Comparison of ENCODE assay signal across 2 cellular contexts in the genomic region with DNA sequence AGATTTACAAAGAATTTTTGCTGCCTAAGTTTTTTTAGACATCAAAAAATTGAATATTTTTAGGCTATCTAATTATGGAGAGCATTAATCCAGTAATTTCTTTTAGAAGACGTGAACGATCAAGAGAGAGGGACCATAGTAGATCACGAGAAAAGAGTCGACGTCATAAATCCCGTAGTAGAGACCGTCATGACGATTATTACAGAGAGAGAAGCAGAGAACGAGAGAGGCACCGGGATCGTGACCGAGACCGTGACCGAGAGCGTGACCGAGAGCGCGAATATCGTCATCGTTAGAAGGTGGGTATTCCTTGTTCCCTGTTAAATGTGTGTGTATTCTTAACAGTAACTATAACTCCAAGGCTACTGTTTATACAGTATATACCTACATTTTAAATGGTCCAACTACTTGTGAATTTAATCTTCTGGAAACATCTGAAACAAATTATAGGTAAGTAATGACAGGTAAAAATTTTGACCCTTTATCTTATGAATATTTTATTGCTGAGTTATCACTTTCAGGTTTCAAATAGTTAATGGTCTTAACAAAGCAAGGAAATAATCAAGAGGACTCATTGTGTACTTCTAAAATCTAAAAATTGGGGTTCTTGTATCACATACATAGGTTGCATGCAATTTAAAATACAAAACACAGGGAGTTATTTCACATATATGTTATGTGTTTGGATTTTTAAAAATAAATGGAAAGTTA.
A peak's percentile ranks its signal among the peaks of the same experiment; 100 is the strongest.
TF ChIP-seq lines count a peak whose summit lies in the region.

No MANE protein-coding gene starts in this region.

TF ChIP-seq in IMR-90, 13 proteins besides CTCF, POLR2A, EP300 and RAD21:
- TF ChIP-seq CEBPB (IDR thresholded peaks at IDR 0.05; ENCODE audit: low read depth, low read length) = no peak
- TF ChIP-seq MAZ (IDR thresholded peaks at IDR 0.05; ENCODE audit: borderline replicate concordance, low read depth, low read length) = no peak
- TF ChIP-seq, protein P1, sequence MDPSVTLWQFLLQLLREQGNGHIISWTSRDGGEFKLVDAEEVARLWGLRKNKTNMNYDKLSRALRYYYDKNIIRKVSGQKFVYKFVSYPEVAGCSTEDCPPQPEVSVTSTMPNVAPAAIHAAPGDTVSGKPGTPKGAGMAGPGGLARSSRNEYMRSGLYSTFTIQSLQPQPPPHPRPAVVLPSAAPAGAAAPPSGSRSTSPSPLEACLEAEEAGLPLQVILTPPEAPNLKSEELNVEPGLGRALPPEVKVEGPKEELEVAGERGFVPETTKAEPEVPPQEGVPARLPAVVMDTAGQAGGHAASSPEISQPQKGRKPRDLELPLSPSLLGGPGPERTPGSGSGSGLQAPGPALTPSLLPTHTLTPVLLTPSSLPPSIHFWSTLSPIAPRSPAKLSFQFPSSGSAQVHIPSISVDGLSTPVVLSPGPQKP (IDR thresholded peaks at IDR 0.05; ENCODE audit: borderline replicate concordance, low read depth, low read length) = no peak
- no peak for TF ChIP-seq BHLHE40 (IDR thresholded peaks at IDR 0.05; ENCODE audit: low read depth, low read length)
- TF ChIP-seq RFX5 (IDR thresholded peaks at IDR 0.05; ENCODE audit: low read depth, low read length) = no peak
- TF ChIP-seq MAFK (IDR thresholded peaks at IDR 0.05; ENCODE audit: low read depth, low read length) = peak; percentile 85
- TF ChIP-seq NFE2L2 (IDR thresholded peaks at IDR 0.05; ENCODE audit: low read depth, low read length) = no peak
- TF ChIP-seq SMC3 (IDR thresholded peaks at IDR 0.05; ENCODE audit: low read depth, low read length) = no peak

TF ChIP-seq in H1, 55 proteins besides CTCF, POLR2A, EP300 and RAD21:
- TF ChIP-seq POLR2AphosphoS5 (IDR thresholded peaks at IDR 0.05; ENCODE audit: low read depth, low read length) = peak; percentile 29; the same call in 1 of the 2 replicates
- TF ChIP-seq JUND (IDR thresholded peaks at IDR 0.05; ENCODE audit: low read length) = no peak
- peak; percentile 28; the same call in 1 of the 2 replicates for TF ChIP-seq MAFK (IDR thresholded peaks at IDR 0.05; ENCODE audit: low read depth, low read length)
TF ChIP-seq in H1: peak in this region for 2.
